Comparison of ENCODE assay signal across 1 cellular context in the genomic region with DNA sequence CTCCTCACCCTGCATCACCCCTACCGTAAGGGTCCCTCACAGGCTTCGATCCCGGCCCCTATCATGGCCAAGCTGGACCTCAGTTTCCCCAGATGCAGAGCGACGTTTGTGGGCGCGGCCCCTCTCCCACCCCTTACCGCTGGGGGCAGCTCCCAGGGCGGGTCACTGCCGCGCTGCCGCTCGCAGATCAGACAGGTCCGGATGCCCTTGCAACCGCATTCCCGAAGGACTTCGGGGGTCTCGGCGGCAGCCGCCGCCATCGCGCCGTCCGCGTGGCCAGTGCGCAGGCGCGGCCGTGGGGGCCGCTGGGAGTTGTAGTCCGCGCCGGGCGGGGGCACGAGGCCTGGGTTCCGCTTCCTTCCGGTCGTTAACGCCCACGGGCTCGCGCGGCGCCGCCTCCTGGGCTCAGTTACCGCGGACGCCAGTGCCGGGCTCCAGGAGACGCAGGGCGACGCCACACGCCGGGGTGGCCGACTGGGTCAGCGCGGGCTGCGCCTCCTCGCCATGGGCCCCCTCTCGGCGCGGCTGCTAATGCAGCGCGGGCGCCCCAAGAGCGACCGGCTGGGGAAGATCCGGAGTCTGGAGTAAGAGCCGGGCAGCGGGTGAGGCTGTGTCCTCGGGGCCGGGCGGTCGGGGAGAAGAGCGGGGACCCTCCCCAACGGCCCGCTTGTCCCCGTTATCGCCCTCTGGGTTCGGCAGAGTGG.
TF ChIP-seq lines count a peak whose summit lies in the region.

TSS of gene ALKBH4 (minus strand) at position 287 of the 704 bp plus-strand sequence. CDS start at position 260, 27 bp downstream.
TSS of gene LRWD1 (plus strand) at position 408 of the 704 bp plus-strand sequence. CDS start at position 505, 97 bp downstream.

TF ChIP-seq in HepG2, 621 proteins besides CTCF, POLR2A, EP300 and RAD21 (continued from another document and continues in another):
- TF ChIP-seq CREBL2 (CRISPR knock-in tag; IDR thresholded peaks at IDR 0.05; ENCODE audit: borderline replicate concordance) = no peak
- no peak for TF ChIP-seq ZNF18 (CRISPR knock-in tag; IDR thresholded peaks at IDR 0.05; ENCODE audit: insufficient replicate concordance)
- TF ChIP-seq NCOA5 (CRISPR knock-in tag; IDR thresholded peaks at IDR 0.05) = no peak
- peak; percentile 79 for TF ChIP-seq KAT8 (CRISPR knock-in tag; IDR thresholded peaks at IDR 0.05)
- TF ChIP-seq HES4 (CRISPR knock-in tag; IDR thresholded peaks at IDR 0.05; ENCODE audit: borderline replicate concordance) = peak; percentile 81; the same call in 1 of the 2 replicates
- no peak for TF ChIP-seq SP140L (CRISPR knock-in tag; IDR thresholded peaks at IDR 0.05; ENCODE audit: borderline replicate concordance)
- TF ChIP-seq, protein P1, sequence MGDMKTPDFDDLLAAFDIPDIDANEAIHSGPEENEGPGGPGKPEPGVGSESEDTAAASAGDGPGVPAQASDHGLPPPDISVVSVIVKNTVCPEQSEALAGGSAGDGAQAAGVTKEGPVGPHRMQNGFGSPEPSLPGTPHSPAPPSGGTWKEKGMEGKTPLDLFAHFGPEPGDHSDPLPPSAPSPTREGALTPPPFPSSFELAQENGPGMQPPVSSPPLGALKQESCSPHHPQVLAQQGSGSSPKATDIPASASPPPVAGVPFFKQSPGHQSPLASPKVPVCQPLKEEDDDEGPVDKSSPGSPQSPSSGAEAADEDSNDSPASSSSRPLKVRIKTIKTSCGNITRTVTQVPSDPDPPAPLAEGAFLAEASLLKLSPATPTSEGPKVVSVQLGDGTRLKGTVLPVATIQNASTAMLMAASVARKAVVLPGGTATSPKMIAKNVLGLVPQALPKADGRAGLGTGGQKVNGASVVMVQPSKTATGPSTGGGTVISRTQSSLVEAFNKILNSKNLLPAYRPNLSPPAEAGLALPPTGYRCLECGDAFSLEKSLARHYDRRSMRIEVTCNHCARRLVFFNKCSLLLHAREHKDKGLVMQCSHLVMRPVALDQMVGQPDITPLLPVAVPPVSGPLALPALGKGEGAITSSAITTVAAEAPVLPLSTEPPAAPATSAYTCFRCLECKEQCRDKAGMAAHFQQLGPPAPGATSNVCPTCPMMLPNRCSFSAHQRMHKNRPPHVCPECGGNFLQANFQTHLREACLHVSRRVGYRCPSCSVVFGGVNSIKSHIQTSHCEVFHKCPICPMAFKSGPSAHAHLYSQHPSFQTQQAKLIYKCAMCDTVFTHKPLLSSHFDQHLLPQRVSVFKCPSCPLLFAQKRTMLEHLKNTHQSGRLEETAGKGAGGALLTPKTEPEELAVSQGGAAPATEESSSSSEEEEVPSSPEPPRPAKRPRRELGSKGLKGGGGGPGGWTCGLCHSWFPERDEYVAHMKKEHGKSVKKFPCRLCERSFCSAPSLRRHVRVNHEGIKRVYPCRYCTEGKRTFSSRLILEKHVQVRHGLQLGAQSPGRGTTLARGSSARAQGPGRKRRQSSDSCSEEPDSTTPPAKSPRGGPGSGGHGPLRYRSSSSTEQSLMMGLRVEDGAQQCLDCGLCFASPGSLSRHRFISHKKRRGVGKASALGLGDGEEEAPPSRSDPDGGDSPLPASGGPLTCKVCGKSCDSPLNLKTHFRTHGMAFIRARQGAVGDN (CRISPR knock-in tag; IDR thresholded peaks at IDR 0.05) = peak; percentile 89
- TF ChIP-seq FOXA3 (CRISPR knock-in tag; IDR thresholded peaks at IDR 0.05) = peak; percentile 46
- TF ChIP-seq, protein P2, sequence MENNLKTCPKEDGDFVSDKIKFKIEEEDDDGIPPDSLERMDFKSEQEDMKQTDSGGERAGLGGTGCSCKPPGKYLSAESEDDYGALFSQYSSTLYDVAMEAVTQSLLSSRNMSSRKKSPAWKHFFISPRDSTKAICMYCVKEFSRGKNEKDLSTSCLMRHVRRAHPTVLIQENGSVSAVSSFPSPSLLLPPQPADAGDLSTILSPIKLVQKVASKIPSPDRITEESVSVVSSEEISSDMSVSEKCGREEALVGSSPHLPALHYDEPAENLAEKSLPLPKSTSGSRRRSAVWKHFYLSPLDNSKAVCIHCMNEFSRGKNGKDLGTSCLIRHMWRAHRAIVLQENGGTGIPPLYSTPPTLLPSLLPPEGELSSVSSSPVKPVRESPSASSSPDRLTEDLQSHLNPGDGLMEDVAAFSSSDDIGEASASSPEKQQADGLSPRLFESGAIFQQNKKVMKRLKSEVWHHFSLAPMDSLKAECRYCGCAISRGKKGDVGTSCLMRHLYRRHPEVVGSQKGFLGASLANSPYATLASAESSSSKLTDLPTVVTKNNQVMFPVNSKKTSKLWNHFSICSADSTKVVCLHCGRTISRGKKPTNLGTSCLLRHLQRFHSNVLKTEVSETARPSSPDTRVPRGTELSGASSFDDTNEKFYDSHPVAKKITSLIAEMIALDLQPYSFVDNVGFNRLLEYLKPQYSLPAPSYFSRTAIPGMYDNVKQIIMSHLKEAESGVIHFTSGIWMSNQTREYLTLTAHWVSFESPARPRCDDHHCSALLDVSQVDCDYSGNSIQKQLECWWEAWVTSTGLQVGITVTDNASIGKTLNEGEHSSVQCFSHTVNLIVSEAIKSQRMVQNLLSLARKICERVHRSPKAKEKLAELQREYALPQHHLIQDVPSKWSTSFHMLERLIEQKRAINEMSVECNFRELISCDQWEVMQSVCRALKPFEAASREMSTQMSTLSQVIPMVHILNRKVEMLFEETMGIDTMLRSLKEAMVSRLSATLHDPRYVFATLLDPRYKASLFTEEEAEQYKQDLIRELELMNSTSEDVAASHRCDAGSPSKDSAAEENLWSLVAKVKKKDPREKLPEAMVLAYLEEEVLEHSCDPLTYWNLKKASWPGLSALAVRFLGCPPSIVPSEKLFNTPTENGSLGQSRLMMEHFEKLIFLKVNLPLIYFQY (CRISPR knock-in tag; IDR thresholded peaks at IDR 0.05; ENCODE audit: borderline replicate concordance) = 0 out of 2 replicates have a peak, but pooled peaks have one; percentile 54
- no peak for TF ChIP-seq XBP1 (CRISPR knock-in tag; IDR thresholded peaks at IDR 0.05)
- peak; percentile 66; the same call in 1 of the 2 replicates for TF ChIP-seq TMF1 (CRISPR knock-in tag; IDR thresholded peaks at IDR 0.05; ENCODE audit: low read depth)
- TF ChIP-seq GATAD2A (CRISPR knock-in tag; IDR thresholded peaks at IDR 0.05) = no peak
- TF ChIP-seq ZNF431 (CRISPR knock-in tag; IDR thresholded peaks at IDR 0.05; ENCODE audit: borderline replicate concordance, low read depth) = no peak
- TF ChIP-seq ZNF432 (CRISPR knock-in tag; IDR thresholded peaks at IDR 0.05; ENCODE audit: borderline replicate concordance) = no peak
- no peak for TF ChIP-seq ZNF136 (CRISPR knock-in tag; IDR thresholded peaks at IDR 0.05; ENCODE audit: low read depth)
- TF ChIP-seq PATZ1 (CRISPR knock-in tag; IDR thresholded peaks at IDR 0.05) = peak; percentile 63
- no peak; the same call in 1 of the 2 replicates for TF ChIP-seq ZFP90 (CRISPR knock-in tag; IDR thresholded peaks at IDR 0.05; ENCODE audit: borderline replicate concordance)
- TF ChIP-seq ZNF567 (CRISPR knock-in tag; IDR thresholded peaks at IDR 0.05; ENCODE audit: borderline replicate concordance) = no peak
- no peak for TF ChIP-seq PRPF4 (IDR thresholded peaks at IDR 0.05; ENCODE audit: low read depth, low read length, poor library complexity, severe bottlenecking)
- TF ChIP-seq GTF2F1 (IDR thresholded peaks at IDR 0.05; ENCODE audit: low read length) = no peak
- TF ChIP-seq, protein P3, sequence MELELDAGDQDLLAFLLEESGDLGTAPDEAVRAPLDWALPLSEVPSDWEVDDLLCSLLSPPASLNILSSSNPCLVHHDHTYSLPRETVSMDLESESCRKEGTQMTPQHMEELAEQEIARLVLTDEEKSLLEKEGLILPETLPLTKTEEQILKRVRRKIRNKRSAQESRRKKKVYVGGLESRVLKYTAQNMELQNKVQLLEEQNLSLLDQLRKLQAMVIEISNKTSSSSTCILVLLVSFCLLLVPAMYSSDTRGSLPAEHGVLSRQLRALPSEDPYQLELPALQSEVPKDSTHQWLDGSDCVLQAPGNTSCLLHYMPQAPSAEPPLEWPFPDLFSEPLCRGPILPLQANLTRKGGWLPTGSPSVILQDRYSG (CRISPR knock-in tag; IDR thresholded peaks at IDR 0.05) = no peak
- TF ChIP-seq ZNF441 (CRISPR knock-in tag; IDR thresholded peaks at IDR 0.05; ENCODE audit: borderline replicate concordance) = no peak; the same call in 1 of the 2 replicates
- TF ChIP-seq SMARCE1 (IDR thresholded peaks at IDR 0.05; ENCODE audit: borderline replicate concordance) = no peak
- TF ChIP-seq PAXIP1 (CRISPR knock-in tag; conservative IDR thresholded peaks at IDR 0.05) = 0 out of 2 replicates have a peak, but pooled peaks have one; percentile 28
- TF ChIP-seq ZNF234 (CRISPR knock-in tag; conservative IDR thresholded peaks at IDR 0.05) = no peak
- no peak for TF ChIP-seq TSC22D2 (CRISPR knock-in tag; IDR thresholded peaks at IDR 0.05; ENCODE audit: borderline replicate concordance)
- TF ChIP-seq FOXP1 (IDR thresholded peaks at IDR 0.05) = no peak
- no peak for TF ChIP-seq FOXP1 (CRISPR knock-in tag; IDR thresholded peaks at IDR 0.05)
- TF ChIP-seq ZNF557 (CRISPR knock-in tag; IDR thresholded peaks at IDR 0.05) = no peak
- TF ChIP-seq ZFP1 (CRISPR knock-in tag; IDR thresholded peaks at IDR 0.05) = no peak
- TF ChIP-seq ZNF256 (CRISPR knock-in tag; conservative IDR thresholded peaks at IDR 0.05) = no peak
- no peak for TF ChIP-seq NFRKB (IDR thresholded peaks at IDR 0.05)
- TF ChIP-seq ZNF326 (CRISPR knock-in tag; IDR thresholded peaks at IDR 0.05; ENCODE audit: borderline replicate concordance) = no peak
- TF ChIP-seq PAX8 (CRISPR knock-in tag; IDR thresholded peaks at IDR 0.05; ENCODE audit: borderline replicate concordance) = no peak
- TF ChIP-seq PCBP2 (optimal IDR thresholded peaks at IDR 0.05; ENCODE audit: low read depth, low read length, poor library complexity, severe bottlenecking) = no peak
- TF ChIP-seq CEBPZ (IDR thresholded peaks at IDR 0.05; ENCODE audit: low read length) = no peak
- no peak for TF ChIP-seq JARID2 (CRISPR knock-in tag; IDR thresholded peaks at IDR 0.05; ENCODE audit: insufficient replicate concordance)
